23 cellular contexts compared by ENCODE assay signal in the genomic region with DNA sequence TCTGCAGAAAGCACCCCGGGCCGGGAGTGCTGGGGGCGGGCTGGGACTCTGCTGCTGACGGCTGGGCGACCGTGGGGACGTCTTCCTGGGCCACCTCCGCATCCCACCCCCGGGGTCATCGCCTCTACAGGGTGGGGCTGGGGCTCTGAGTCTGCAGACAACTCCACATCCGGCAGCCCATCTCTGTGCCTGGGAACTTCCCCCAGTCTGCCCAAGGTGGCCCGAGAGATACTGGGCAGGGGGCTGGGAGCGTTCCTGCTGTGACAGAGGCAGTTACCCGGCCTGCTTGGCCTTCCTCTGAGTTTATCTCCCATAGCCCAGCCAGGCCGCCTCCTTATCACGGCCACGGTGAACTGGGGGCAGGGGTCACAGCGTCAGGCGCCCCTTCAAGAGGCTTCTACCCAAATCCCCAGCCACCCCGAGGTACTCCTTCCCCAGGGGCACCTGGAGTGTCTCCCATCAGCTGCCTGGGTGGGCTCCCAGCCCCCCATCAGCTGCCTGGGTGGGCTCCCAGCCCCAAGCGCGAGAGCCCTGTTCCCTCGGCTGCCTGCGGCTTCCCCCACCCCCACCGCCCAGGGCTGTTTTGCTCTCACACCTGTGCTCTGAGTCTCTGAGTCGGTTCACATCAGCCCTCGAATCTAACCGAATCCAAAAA. TPM values are rescaled to one million over a fixed set of nuclear protein-coding genes. Genes with fewer than 3 reads are reported as not detected.
DNase-seq lines count a peak whose midpoint lies in the region; ATAC-seq and TF ChIP-seq lines count a peak whose summit lies in the region.
"Had no signal": no experiment of that assay in that cellular context is flagged by ENCODE, and none has a peak within 500 bp of the region (broad histone marks: within the 10 kb centered on the region; RNA-seq: fewer than 3 reads in every experiment).

No MANE protein-coding gene starts in this region.

- no peaks in the 10 kb centered on the region for H3K36me3 ChIP-seq in cardiac muscle cell
- H3K36me3 ChIP-seq in SJCRH30, result no peaks in the 10 kb centered on the region
- H3K36me3 ChIP-seq: gastrocnemius medialis, upper lobe of left lung had no signal

- H3K4me1 ChIP-seq in cardiac muscle cell (ENCODE audit: low read depth), result peaks cover 12% of the 10 kb centered on the region
- peaks cover 15% of the 10 kb centered on the region for H3K4me1 ChIP-seq in SJCRH30
- H3K4me1 ChIP-seq: gastrocnemius medialis had no signal

- H3K27me3 ChIP-seq in cardiac muscle cell, result no peaks in the 10 kb centered on the region
- no peaks in the 10 kb centered on the region for H3K27me3 ChIP-seq in SJCRH30

- intact Hi-C loops in Right ventricle myocardium superior (cut with DNase I), result no loop called here

- H3K27ac ChIP-seq in cardiac muscle cell, result peak overlapping the region; percentile 44
- peak overlapping the region; percentile 89 for H3K27ac ChIP-seq in SJCRH30
- H3K27ac ChIP-seq: C4-2B, gastrocnemius medialis, upper lobe of left lung, VCaP had no signal

- H3K9me3 ChIP-seq in cardiac muscle cell (ENCODE audit: low read depth), result no peaks in the 10 kb centered on the region
- no peaks in the 10 kb centered on the region for H3K9me3 ChIP-seq in SJCRH30 (replicated peaks)

- TF ChIP-seq CTCF in cardiac muscle cell (IDR thresholded peaks at IDR 0.05; ENCODE audit: low read depth, low read length), result no peak

- H3K4me3 ChIP-seq in cardiac muscle cell (no peak overlapping the region), SJCRH30 (no peak overlapping the region)
- H3K4me3 ChIP-seq: gastrocnemius medialis, upper lobe of left lung had no signal

- no peak for ATAC-seq in Right ventricle myocardium superior (ENCODE audit: poor library complexity)
- ATAC-seq: gastrocnemius medialis had no signal

- peak in 1 of 2 donors; percentile 39 for DNase-seq in cardiac muscle cell (ENCODE audit: low read depth in 1 of 2, low spot score in 1 of 2)
- no peak for DNase-seq in Right ventricle myocardium superior
- DNase-seq in SJCRH30, result no peak
- DNase-seq in germinal center (ENCODE audit: low spot score), result peak; percentile 59
- DNase-seq in NCI-H2107 (lab: John Stamatoyannopoulos, UW), result no peak
- no peak for DNase-seq in NCI-H1930 (lab: John Stamatoyannopoulos, UW)
- DNase-seq in DMS153 (lab: John Stamatoyannopoulos, UW), result no peak
- no peak for DNase-seq in activated CD4-positive, alpha-beta T cell treated with anti-CD3 and anti-CD28 coated beads, Interleukin-2, amount 50 U/mL, for 1 hour
- DNase-seq: activated CD4-positive, alpha-beta memory T cell treated with anti-CD3 and anti-CD28 coated beads, Interleukin-2, amount 10 ng/mL, durations not matched to agents 7 days and 5 days; activated naive CD4-positive, alpha-beta T cell; amygdala; central memory CD4-positive, alpha-beta T cell; gastrocnemius medialis; NCI-H345; small intestine; stimulated activated CD4-positive, alpha-beta T cell treated with anti-CD3 and anti-CD28 coated beads, Interleukin-4, amount 100 ng/mL, for 1 hour; T-cell had no signal

RNA-seq across cellular contexts. Expression of gene CBFA2T3, which starts 15.5 kb away (rescaled TPM):
- 0.21 and 0.69 TPM in 2 replicates for total RNA-seq in cardiac muscle cell
- polyA plus RNA-seq in cardiac muscle cell, result 1.5 and 3.3 TPM in 2 replicates
- total RNA-seq in Right ventricle myocardium superior, result 8.6 TPM
- 1.8 and 3.5 TPM in 2 replicates for total RNA-seq in SJCRH30 (2014; rRNA removed; shearing (Covaris generic))
- total RNA-seq: A172; activated CD4-positive, alpha-beta memory T cell treated with anti-CD3 and anti-CD28 coated beads, Interleukin-2, amount 10 ng/mL, durations not matched to agents 7 days and 5 days; HT1080; MCF 10A had no signal
